Comparison of ENCODE assay signal across 1 cellular context in genomic region chr5:173396311-173396993, GRCh38.
TF ChIP-seq lines count a peak whose summit lies in the region.

No MANE protein-coding gene starts in this region.

TF ChIP-seq in IMR-90, 13 proteins besides CTCF, POLR2A, EP300 and RAD21 (continued from another document):
- TF ChIP-seq ELK1 (IDR thresholded peaks at IDR 0.05; ENCODE audit: borderline replicate concordance, low read depth, low read length) (no peak), RFX5 (IDR thresholded peaks at IDR 0.05; ENCODE audit: low read depth, low read length) (no peak), MAZ (IDR thresholded peaks at IDR 0.05; ENCODE audit: borderline replicate concordance, low read depth, low read length) (no peak), MAFK (IDR thresholded peaks at IDR 0.05; ENCODE audit: low read depth, low read length) (no peak), NFE2L2 (IDR thresholded peaks at IDR 0.05; ENCODE audit: low read depth, low read length) (no peak), SMC3 (IDR thresholded peaks at IDR 0.05; ENCODE audit: low read depth, low read length) (no peak), MXI1 (IDR thresholded peaks at IDR 0.05; ENCODE audit: borderline replicate concordance, low read depth, low read length) (no peak), RCOR1 (IDR thresholded peaks at IDR 0.05; ENCODE audit: insufficient replicate concordance, low read length) (no peak), USF2 (IDR thresholded peaks at IDR 0.05; ENCODE audit: low read depth, low read length) (no peak)
